ENCODE assay signal across 23 cellular contexts in the genomic region with DNA sequence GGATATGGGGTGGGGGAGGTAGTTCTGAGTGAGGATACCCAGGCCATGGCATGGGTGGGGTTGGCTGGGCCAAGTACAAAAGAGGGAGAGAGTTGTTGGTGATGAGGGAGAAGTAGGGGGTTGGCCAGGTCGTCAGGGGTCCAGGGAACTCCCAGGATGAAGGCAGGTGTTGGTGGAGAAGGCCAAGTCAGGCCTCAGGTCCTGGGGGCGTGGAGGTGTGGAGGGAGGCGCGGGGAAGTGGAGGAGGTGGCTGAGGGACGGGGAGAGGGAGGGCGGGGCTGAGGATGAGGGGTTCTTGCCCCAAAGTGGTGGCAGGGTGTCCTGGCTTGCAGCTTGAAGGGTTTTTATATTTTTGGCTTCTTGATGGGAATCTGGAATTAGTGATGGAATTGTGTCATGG.
"Had no signal": no experiment of that assay in that cellular context is flagged by ENCODE, and none has a peak within 500 bp of the region (broad histone marks: within the 10 kb centered on the region; RNA-seq: fewer than 3 reads in every experiment).

No MANE protein-coding gene starts in this region.

- ATAC-seq: activated CD4-positive, alpha-beta T cell treated with anti-CD3 and anti-CD28 coated beads for 36 hours; activated CD8-positive, alpha-beta T cell treated with anti-CD3 and anti-CD28 coated beads for 36 hours; activated T-cell treated with anti-CD3 and anti-CD28 coated beads, Interleukin-2, amount 50 U/mL, for 4 hours; activated T-helper 17 cell treated with anti-CD3 and anti-CD28 coated beads, Interleukin-2, amount 50 U/mL, for 72 hours; foreskin keratinocyte; gastroesophageal sphincter; heart right ventricle had no signal

- H3K36me3 ChIP-seq: brain microvascular endothelial cell, esophagus muscularis mucosa, gastroesophageal sphincter, heart right ventricle had no signal

- H3K9me3 ChIP-seq: esophagus muscularis mucosa, gastroesophageal sphincter, heart right ventricle had no signal

- H3K27me3 ChIP-seq: brain microvascular endothelial cell, dorsolateral prefrontal cortex, foreskin keratinocyte, gastroesophageal sphincter had no signal

- DNase-seq: activated CD4-positive, alpha-beta T cell treated with anti-CD3 and anti-CD28 coated beads for 36 hours; activated CD4-positive, alpha-beta T cell treated with anti-CD3 and anti-CD28 coated beads, Interleukin-2, amount 10 ng/mL, durations not matched to agents 7 days and 5 days; activated CD4-positive, alpha-beta T cell treated with anti-CD3 and anti-CD28 coated beads, Interleukin-2, amount 50 U/mL, for 48 hours; activated CD4-positive, CD25-positive, alpha-beta regulatory T cell; activated CD4-positive, CD25-positive, alpha-beta regulatory T cell treated with anti-CD3 and anti-CD28 coated beads, Interleukin-2, amount 50 U/mL, for 72 hours; activated CD8-positive, alpha-beta memory T cell treated with anti-CD3 and anti-CD28 coated beads for 24 hours; activated CD8-positive, alpha-beta T cell treated with anti-CD3 and anti-CD28 coated beads for 36 hours; activated effector memory CD4-positive, alpha-beta T cell treated with Interleukin-2 at 50 U/mL for 16 hours; activated gamma-delta T cell treated with Interleukin-2 at 50 U/mL for 16 hours; activated naive CD4-positive, alpha-beta T cell treated with anti-CD3 and anti-CD28 coated beads, Interleukin-2, amount 50 U/mL, for 16 hours; activated naive CD4-positive, alpha-beta T cell treated with Interleukin-2 at 50 U/mL for 16 hours; activated T-cell treated with anti-CD3 and anti-CD28 coated beads, Interleukin-2, amount 50 U/mL, for 4 hours; amniotic stem cell; anterior cingulate cortex; brain microvascular endothelial cell; dorsolateral prefrontal cortex; foreskin keratinocyte; heart right ventricle; T-helper 2 cell had no signal

- H3K4me3 ChIP-seq: coronary artery, dorsolateral prefrontal cortex, esophagus muscularis mucosa, gastroesophageal sphincter, heart right ventricle had no signal

- H3K27ac ChIP-seq: brain microvascular endothelial cell, coronary artery, dorsolateral prefrontal cortex, esophagus muscularis mucosa, foreskin keratinocyte, gastroesophageal sphincter had no signal
